In the genomic region with DNA sequence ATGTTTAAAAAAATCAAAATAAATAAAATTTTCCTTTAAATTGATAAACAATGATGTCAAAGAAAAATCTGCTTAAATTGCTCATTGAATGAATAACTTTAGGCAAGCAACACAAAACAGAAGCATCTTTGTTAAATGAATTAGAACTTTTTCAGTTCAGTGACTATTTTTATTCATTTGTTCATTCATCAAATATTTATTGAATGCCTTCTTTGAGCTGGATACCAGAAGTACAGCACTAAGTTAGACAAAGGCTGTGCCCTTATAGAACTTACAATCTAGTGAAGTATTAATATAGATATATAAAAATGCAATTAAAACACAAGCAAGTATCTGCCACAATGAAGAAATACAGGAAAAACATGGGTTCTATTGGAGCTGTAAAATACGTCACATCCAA, we compare ENCODE assay signal across 34 cellular contexts.
"Had no signal": no experiment of that assay in that cellular context is flagged by ENCODE, and none has a peak within 500 bp of the region (broad histone marks: within the 10 kb centered on the region; RNA-seq: fewer than 3 reads in every experiment).

No MANE protein-coding gene starts in this region.

- H3K27me3 Mint-ChIP-seq: activated CD4-positive, alpha-beta memory T cell treated with anti-CD3 and anti-CD28 coated beads for 36 hours; activated CD4-positive, alpha-beta T cell treated with anti-CD3 and anti-CD28 coated beads for 36 hours; activated CD4-positive, alpha-beta T cell treated with anti-CD3 and anti-CD28 coated beads, Interleukin-2, amount 10 ng/mL, durations not matched to agents 24 days and 14 days; activated naive CD8-positive, alpha-beta T cell; activated T-cell treated with anti-CD3 and anti-CD28 coated beads, Interleukin-2, amount 50 U/mL, for 24 hours; activated T-helper 17 cell treated with anti-CD3 and anti-CD28 coated beads, Interleukin-2, amount 50 U/mL, for 72 hours; T-helper 17 cell had no signal

- DNase-seq: activated CD4-positive, alpha-beta memory T cell treated with anti-CD3 and anti-CD28 coated beads for 36 hours; activated CD4-positive, alpha-beta T cell treated with anti-CD3 and anti-CD28 coated beads for 36 hours; activated CD4-positive, alpha-beta T cell treated with anti-CD3 and anti-CD28 coated beads, Interleukin-2, amount 10 ng/mL, durations not matched to agents 24 days and 14 days; activated CD4-positive, CD25-positive, alpha-beta regulatory T cell; activated CD4-positive, CD25-positive, alpha-beta regulatory T cell treated with anti-CD3 and anti-CD28 coated beads, Interleukin-2, amount 50 U/mL, for 72 hours; activated CD8-positive, alpha-beta memory T cell treated with anti-CD3 and anti-CD28 coated beads, Interleukin-2, amount 50 U/mL, for 48 hours; activated CD8-positive, alpha-beta T cell treated with anti-CD3 and anti-CD28 coated beads, Interleukin-2, amount 10 ng/mL, durations not matched to agents 7 days and 5 days; activated effector memory CD4-positive, alpha-beta T cell treated with Interleukin-2 at 50 U/mL for 16 hours; activated gamma-delta T cell treated with Interleukin-2 at 50 U/mL for 16 hours; activated naive CD4-positive, alpha-beta T cell treated with anti-CD3 and anti-CD28 coated beads, Interleukin-2, amount 50 U/mL, for 16 hours; activated naive CD4-positive, alpha-beta T cell treated with Interleukin-2 at 50 U/mL for 16 hours; activated T-cell treated with anti-CD3 and anti-CD28 coated beads for 4 hours; activated T-cell treated with anti-CD3 and anti-CD28 coated beads, Interleukin-2, amount 50 U/mL, for 24 hours; amygdala; aorta; body of pancreas; caudate nucleus; cortex of kidney; dermis blood vessel endothelial cell; effector CD4-positive, alpha-beta T cell; esophagus squamous epithelium; foreskin fibroblast; heart right ventricle; T-helper 1 cell; T-helper 17 cell; T1000 had no signal

- H3K9me3 ChIP-seq: body of pancreas, esophagus squamous epithelium, gastroesophageal sphincter, heart right ventricle had no signal

- H3K27ac ChIP-seq: body of pancreas, epithelial cell of prostate, esophagus squamous epithelium, gastroesophageal sphincter had no signal

- ATAC-seq: activated CD4-positive, alpha-beta T cell treated with anti-CD3 and anti-CD28 coated beads for 36 hours; activated CD8-positive, alpha-beta T cell treated with anti-CD3 and anti-CD28 coated beads, Interleukin-2, amount 10 ng/mL, durations not matched to agents 7 days and 5 days; activated T-helper 17 cell treated with anti-CD3 and anti-CD28 coated beads, Interleukin-2, amount 50 U/mL, for 72 hours; body of pancreas; gastroesophageal sphincter; T-helper 17 cell had no signal

- H3K27ac Mint-ChIP-seq: activated CD4-positive, alpha-beta memory T cell treated with anti-CD3 and anti-CD28 coated beads for 36 hours; activated CD4-positive, alpha-beta T cell treated with anti-CD3 and anti-CD28 coated beads for 36 hours; activated CD4-positive, alpha-beta T cell treated with anti-CD3 and anti-CD28 coated beads, Interleukin-2, amount 10 ng/mL, durations not matched to agents 24 days and 14 days; activated CD8-positive, alpha-beta T cell treated with anti-CD3 and anti-CD28 coated beads, Interleukin-2, amount 10 ng/mL, durations not matched to agents 7 days and 5 days; activated naive CD8-positive, alpha-beta T cell; activated T-cell treated with anti-CD3 and anti-CD28 coated beads, Interleukin-2, amount 50 U/mL, for 24 hours; activated T-helper 17 cell treated with anti-CD3 and anti-CD28 coated beads, Interleukin-2, amount 50 U/mL, for 72 hours; T-helper 17 cell; T-helper 2 cell treated with Interferon-gamma antibody and Interleukin-4, amounts not matched to agents 5 μg/mL and 100 μg/mL, for 36 hours had no signal

- H3K27me3 ChIP-seq: body of pancreas, esophagus squamous epithelium, gastroesophageal sphincter, heart right ventricle had no signal

- H3K4me3 Mint-ChIP-seq: activated CD4-positive, alpha-beta memory T cell treated with anti-CD3 and anti-CD28 coated beads for 36 hours; activated CD4-positive, alpha-beta T cell treated with anti-CD3 and anti-CD28 coated beads for 36 hours; activated CD4-positive, alpha-beta T cell treated with anti-CD3 and anti-CD28 coated beads, Interleukin-2, amount 10 ng/mL, durations not matched to agents 24 days and 14 days; activated CD8-positive, alpha-beta T cell treated with anti-CD3 and anti-CD28 coated beads, Interleukin-2, amount 10 ng/mL, durations not matched to agents 7 days and 5 days; activated naive CD8-positive, alpha-beta T cell; activated T-cell treated with anti-CD3 and anti-CD28 coated beads, Interleukin-2, amount 50 U/mL, for 24 hours; activated T-helper 17 cell treated with anti-CD3 and anti-CD28 coated beads, Interleukin-2, amount 50 U/mL, for 72 hours; T-helper 17 cell; T-helper 2 cell treated with Interferon-gamma antibody and Interleukin-4, amounts not matched to agents 5 μg/mL and 100 μg/mL, for 36 hours had no signal

- H3K9me3 Mint-ChIP-seq: activated CD4-positive, alpha-beta memory T cell treated with anti-CD3 and anti-CD28 coated beads for 36 hours; activated T-cell treated with anti-CD3 and anti-CD28 coated beads, Interleukin-2, amount 50 U/mL, for 24 hours; activated T-helper 17 cell treated with anti-CD3 and anti-CD28 coated beads, Interleukin-2, amount 50 U/mL, for 72 hours; T-helper 2 cell treated with Interferon-gamma antibody and Interleukin-4, amounts not matched to agents 5 μg/mL and 100 μg/mL, for 36 hours had no signal

- FAIRE-seq: colon, endometrium, endothelial cell of umbilical vein had no signal

- H3K4me3 ChIP-seq: body of pancreas, esophagus squamous epithelium, gastroesophageal sphincter, heart right ventricle had no signal
